Comparison of ENCODE assay signal across 8 cellular contexts in genomic region chr21:16588433-16588860, GRCh38.
A peak's percentile ranks its signal among the peaks of the same experiment; 100 is the strongest.
DNase-seq lines count a peak whose midpoint lies in the region; ATAC-seq and TF ChIP-seq lines count a peak whose summit lies in the region.

No MANE protein-coding gene starts in this region.

- peak overlapping the region; percentile 34 to 76 for H3K4me3 ChIP-seq in neuronal stem cell (ENCODE audit: low read length in 2 of 2)
- no peak overlapping the region for H3K4me3 ChIP-seq in CD8-positive, alpha-beta T cell (ENCODE audit: low read depth, low read length)

- H3K4ac ChIP-seq in neuronal stem cell (ENCODE audit: low read length): no peak overlapping the region

- no peak overlapping the region for H2BK120ac ChIP-seq in neuronal stem cell (ENCODE audit: low read depth, low read length)

- H3K14ac ChIP-seq in neuronal stem cell (ENCODE audit: low read length): no peak overlapping the region

- H3K9ac ChIP-seq in neuronal stem cell (ENCODE audit: low read depth, low read length, poor library complexity): no peak overlapping the region

- no peak overlapping the region for H2BK5ac ChIP-seq in neuronal stem cell (ENCODE audit: low read length)

- TF ChIP-seq CTCF in foreskin keratinocyte (conservative IDR thresholded peaks at IDR 0.05): no peak
- no peak for TF ChIP-seq CTCF in CD8-positive, alpha-beta T cell (IDR thresholded peaks at IDR 0.05)

- CTCF ChIA-PET in CD8-positive, alpha-beta T cell (lab: Charles Lee): no interaction called here

- no peaks in the 10 kb centered on the region for H3K36me3 Mint-ChIP-seq in CD8-positive, alpha-beta T cell

- no peaks in the 10 kb centered on the region for H3K9me3 ChIP-seq in neuronal stem cell (replicated peaks in 1 of 2; ENCODE audit: control insufficient read depth in 2 of 2, insufficient read depth in 1 of 2, low read depth in 1 of 2, low read length in 2 of 2)
- H3K9me3 ChIP-seq in CD8-positive, alpha-beta T cell (ENCODE audit: low read length): no peaks in the 10 kb centered on the region

- H3K4me2 ChIP-seq in neuronal stem cell (ENCODE audit: insufficient read depth, low read length, poor library complexity, severe bottlenecking): peak overlapping the region; percentile 34

- H2BK15ac ChIP-seq in neuronal stem cell (ENCODE audit: low read length): no peak overlapping the region

- DNase-seq in HCEC 1CT (peak; percentile 82), SK-N-DZ (ENCODE audit: low spot score) (peak; percentile 87), foreskin keratinocyte (peak; percentile 72 to 85), neuronal stem cell (ENCODE audit: low spot score) (peak; percentile 32), NK-92 (lab: John Stamatoyannopoulos, UW; ENCODE audit: unreplicated experiment) (no peak)
- DNase-seq in CD8-positive, alpha-beta T cell: no peak

- H4K91ac ChIP-seq in neuronal stem cell (ENCODE audit: low read depth, low read length, poor library complexity): no peak overlapping the region

- no CpG with 5 or more reads among the region's 18 CpGs for WGBS in neuronal stem cell (ENCODE audit: extremely low coverage in 2 of 2, insufficient read length in 2 of 2, insufficient replicate concordance in 1 of 2), 2 donors

- no peak overlapping the region for H3K4me3 Mint-ChIP-seq in CD8-positive, alpha-beta T cell

- POLR2A ChIA-PET in CD8-positive, alpha-beta T cell (lab: Charles Lee): no interaction called here

- H3K27ac ChIP-seq in foreskin keratinocyte (no peak overlapping the region), neuronal stem cell (replicated peaks; ENCODE audit: low read length) (no peak overlapping the region)
- no peak overlapping the region for H3K27ac ChIP-seq in CD8-positive, alpha-beta T cell (ENCODE audit: low read depth, low read length)

- no peaks in the 10 kb centered on the region for H3K79me1 ChIP-seq in neuronal stem cell (ENCODE audit: low read depth, low read length)

- intact Hi-C loops in CD8-positive, alpha-beta T cell (cut with DNase I, micrococcal nuclease): no loop called here

- no peaks in the 10 kb centered on the region for H3K9me3 Mint-ChIP-seq in CD8-positive, alpha-beta T cell

- H4K8ac ChIP-seq in neuronal stem cell (ENCODE audit: low read depth, low read length): no peak overlapping the region

- H3K27me3 ChIP-seq in foreskin keratinocyte: no peaks in the 10 kb centered on the region
- no peaks in the 10 kb centered on the region for H3K27me3 ChIP-seq in neuronal stem cell (ENCODE audit: control insufficient read depth in 3 of 3, insufficient read depth in 3 of 3, low read depth in 1 of 3, low read length in 3 of 3)
- H3K27me3 ChIP-seq in CD8-positive, alpha-beta T cell (ENCODE audit: insufficient read depth, low read length): no peaks in the 10 kb centered on the region

- no peak overlapping the region for H3K18ac ChIP-seq in neuronal stem cell (ENCODE audit: low read length)

- H3K4me1 ChIP-seq in foreskin keratinocyte (peaks cover 10% of the 10 kb centered on the region), neuronal stem cell (ENCODE audit: control insufficient read depth in 2 of 2, insufficient read depth in 1 of 2, low read depth in 1 of 2, low read length in 2 of 2) (peaks cover 6 to 25% of the 10 kb centered on the region in 2 donors)
- no peaks in the 10 kb centered on the region for H3K4me1 ChIP-seq in CD8-positive, alpha-beta T cell (ENCODE audit: insufficient read depth, low read length)

- no peak overlapping the region for H3K27ac Mint-ChIP-seq in CD8-positive, alpha-beta T cell

- peak; percentile 96 for ATAC-seq in foreskin keratinocyte
- ATAC-seq in GM19397 (IDR thresholded peaks at IDR 0.05; ENCODE audit: unreplicated experiment): no peak
- no peak for ATAC-seq in CD8-positive, alpha-beta T cell
- ATAC-seq in HG03196 (IDR thresholded peaks at IDR 0.05; ENCODE audit: unreplicated experiment): no peak

- H3K23ac ChIP-seq in neuronal stem cell (ENCODE audit: low read depth, low read length, poor library complexity): no peak overlapping the region

- peak overlapping the region; percentile 32 for H2AFZ ChIP-seq in neuronal stem cell (ENCODE audit: low read length)

- no peak overlapping the region for H2BK12ac ChIP-seq in neuronal stem cell (ENCODE audit: low read length)

- H3K4me1 Mint-ChIP-seq in CD8-positive, alpha-beta T cell (ENCODE audit: low read depth): no peaks in the 10 kb centered on the region

- no peaks in the 10 kb centered on the region for H3K36me3 ChIP-seq in neuronal stem cell (replicated peaks in 1 of 2; ENCODE audit: control insufficient read depth in 2 of 2, insufficient read depth in 2 of 2, low read length in 2 of 2)
- H3K36me3 ChIP-seq in CD8-positive, alpha-beta T cell (ENCODE audit: insufficient read depth, low read length): no peaks in the 10 kb centered on the region

- no peaks in the 10 kb centered on the region for H3K27me3 Mint-ChIP-seq in CD8-positive, alpha-beta T cell (ENCODE audit: low read depth)

- H2AK5ac ChIP-seq in neuronal stem cell (ENCODE audit: low read depth, low read length): no peak overlapping the region

Comparison
In these comparisons a context has a peak if more than half of its experiments do, and no peak if none do; other contexts are left out.
1. DNase-seq: peak in HCEC 1CT (single experiment), SK-N-DZ (single experiment), foreskin keratinocyte (2 of 2) and neuronal stem cell (single experiment); none in CD8-positive, alpha-beta T cell (0 of 7) and NK-92 (single experiment).